15 cellular contexts compared by ENCODE assay signal in the genomic region with DNA sequence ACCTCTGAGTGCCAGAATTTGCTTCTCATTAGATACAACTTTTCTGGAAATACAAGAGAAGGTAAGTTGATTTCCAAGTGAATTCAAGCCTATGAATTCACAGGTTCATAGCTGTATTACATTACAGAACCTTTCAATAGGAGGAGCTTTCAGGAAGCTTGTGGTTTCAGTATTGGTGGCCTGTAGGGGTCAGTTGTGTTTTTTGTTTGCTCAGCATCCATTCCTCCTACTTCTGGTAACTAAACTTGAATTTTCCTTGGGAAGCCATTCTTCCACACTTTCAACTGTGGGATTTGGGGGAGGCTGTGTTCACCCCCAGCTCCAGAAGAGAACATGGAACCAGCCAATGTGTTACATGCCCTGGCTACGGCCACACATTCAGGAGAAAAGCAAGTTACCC. TPM values are rescaled to one million over a fixed set of nuclear protein-coding genes. Genes with fewer than 3 reads are reported as not detected.
DNase-seq lines count a peak whose midpoint lies in the region; TF ChIP-seq lines count a peak whose summit lies in the region.
"Had no signal": no experiment of that assay in that cellular context is flagged by ENCODE, and none has a peak within 500 bp of the region (broad histone marks: within the 10 kb centered on the region; RNA-seq: fewer than 3 reads in every experiment).

No MANE protein-coding gene starts in this region.

- POLR2A ChIA-PET in MCF 10A (lab: Yijun Ruan, JAX), result interaction anchor here (0.5 to 1.9 kb wide), 6 partner anchors 10 to 463 kb away, joined by 3 to 7 read pairs (median 3); no protein-coding TSS in a partner anchor

- H3K27ac Mint-ChIP-seq in MCF 10A (ENCODE audit: low read depth, unreplicated experiment), result no peak overlapping the region
- H3K27ac Mint-ChIP-seq: activated naive CD8-positive, alpha-beta T cell; mesothelial cell of epicardium had no signal

- H3K27ac ChIP-seq in breast epithelium (no peak overlapping the region), dorsolateral prefrontal cortex (no peak overlapping the region), osteoblast (ENCODE audit: low read depth, low read length) (no peak overlapping the region)
- H3K27ac ChIP-seq: pancreas, uterus had no signal

- H3K27me3 ChIP-seq in breast epithelium, result no peaks in the 10 kb centered on the region
- no peaks in the 10 kb centered on the region for H3K27me3 ChIP-seq in dorsolateral prefrontal cortex
- H3K27me3 ChIP-seq in osteoblast (ENCODE audit: insufficient read depth, low read length), result no peaks in the 10 kb centered on the region
- H3K27me3 ChIP-seq: pancreas, uterus had no signal

- no peak for TF ChIP-seq POLR2A in breast epithelium (IDR thresholded peaks at IDR 0.05)
- TF ChIP-seq POLR2A in NB4 (IDR thresholded peaks at IDR 0.05; ENCODE audit: extremely low read depth, insufficient read length), result no peak

- H3K9me3 ChIP-seq in breast epithelium (no peaks in the 10 kb centered on the region), osteoblast (ENCODE audit: low read depth, low read length) (no peaks in the 10 kb centered on the region)
- H3K9me3 ChIP-seq: pancreas, uterus had no signal

- no peak overlapping the region for H3K4me3 ChIP-seq in breast epithelium
- no peak overlapping the region for H3K4me3 ChIP-seq in NB4 (ENCODE audit: low read depth, low read length)
- no peak overlapping the region for H3K4me3 ChIP-seq in choroid plexus epithelial cell (ENCODE audit: low read depth, low read length)
- H3K4me3 ChIP-seq in dorsolateral prefrontal cortex, result no peak overlapping the region
- no peak overlapping the region for H3K4me3 ChIP-seq in osteoblast (ENCODE audit: insufficient read depth, low read length)
- H3K4me3 ChIP-seq: pancreas, uterus had no signal

- H4K20me1 ChIP-seq in osteoblast (ENCODE audit: insufficient read depth, low read length), result peaks cover 3% of the 10 kb centered on the region

- CTCF ChIA-PET in MCF 10A (lab: Yijun Ruan, JAX), result interaction anchor here (0.6 to 1.8 kb wide), 17 partner anchors 9 to 382 kb away, joined by 3 to 8 read pairs (median 3); partner anchors contain the start of gene HBEGF

- no peaks in the 10 kb centered on the region for H3K4me1 ChIP-seq in breast epithelium
- H3K4me1 ChIP-seq in osteoblast (ENCODE audit: insufficient read depth, low read length), result no peaks in the 10 kb centered on the region
- H3K4me1 ChIP-seq: uterus had no signal

- H3K79me2 ChIP-seq in osteoblast (ENCODE audit: insufficient read depth, low read length), result no peaks in the 10 kb centered on the region

- peaks cover 11% of the 10 kb centered on the region for H3K4me1 Mint-ChIP-seq in MCF 10A (ENCODE audit: insufficient read depth, unreplicated experiment)

- no peak overlapping the region for H2AFZ ChIP-seq in osteoblast (ENCODE audit: low read length)

- peaks cover under 1% of the 10 kb centered on the region for H3K36me3 Mint-ChIP-seq in MCF 10A (ENCODE audit: insufficient read depth, unreplicated experiment)
- H3K36me3 Mint-ChIP-seq: activated naive CD8-positive, alpha-beta T cell; mesothelial cell of epicardium had no signal

- no peaks in the 10 kb centered on the region for H3K9me3 Mint-ChIP-seq in MCF 10A (ENCODE audit: unreplicated experiment)
- H3K9me3 Mint-ChIP-seq: mesothelial cell of epicardium had no signal

- H3K4me3 Mint-ChIP-seq in MCF 10A (ENCODE audit: unreplicated experiment), result no peak overlapping the region
- H3K4me3 Mint-ChIP-seq: activated naive CD8-positive, alpha-beta T cell; mesothelial cell of epicardium had no signal

- DNase-seq in MCF 10A (ENCODE audit: unreplicated experiment) (peak; percentile 28), breast epithelium (ENCODE audit: low spot score in 2 of 2) (no peak), NB4 (ENCODE audit: low read depth) (peak; percentile 30), choroid plexus epithelial cell (ENCODE audit: low read depth) (peak; percentile 58), renal cortical epithelial cell (ENCODE audit: low read depth) (peak; percentile 56), dorsolateral prefrontal cortex (no peak), NCI-H774 (lab: John Stamatoyannopoulos, UW) (no peak), osteoblast (ENCODE audit: insufficient read length, low spot score, missing footprints) (no peak)
- DNase-seq: cortex of kidney, NCI-H1694, pancreas, T-helper 9 cell, uterus had no signal

- H3K36me3 ChIP-seq in breast epithelium, result no peaks in the 10 kb centered on the region
- H3K36me3 ChIP-seq in osteoblast (ENCODE audit: insufficient read depth, low read length), result no peaks in the 10 kb centered on the region
- H3K36me3 ChIP-seq: pancreas, uterus had no signal

- no TSS peak for BruUV-seq in MCF 10A (replicated peaks; lab: Mats Ljungman, UMichigan)

- intact Hi-C loops in MCF 10A (cut with micrococcal nuclease) (no loop called here), breast epithelium (cut with DNase I; ENCODE audit: low total_unique reads) (no loop called here), dorsolateral prefrontal cortex (cut with DNase I) (no loop called here)

- H3K27me3 Mint-ChIP-seq in MCF 10A (ENCODE audit: insufficient read depth, unreplicated experiment), result no peaks in the 10 kb centered on the region
- H3K27me3 Mint-ChIP-seq: activated naive CD8-positive, alpha-beta T cell had no signal

- H3K4me2 ChIP-seq in osteoblast (ENCODE audit: insufficient read depth, low read length), result no peak overlapping the region

- TF ChIP-seq CTCF in MCF 10A (IDR thresholded peaks at IDR 0.05; ENCODE audit: unreplicated experiment) (peak; percentile 5), breast epithelium (IDR thresholded peaks at IDR 0.05) (no peak), NB4 (IDR thresholded peaks at IDR 0.05; ENCODE audit: low read depth, low read length) (peak; percentile 8), choroid plexus epithelial cell (conservative IDR thresholded peaks at IDR 0.05; ENCODE audit: low read depth, low read length) (peak; percentile 32), dorsolateral prefrontal cortex (IDR thresholded peaks at IDR 0.05 in 54 of 56, conservative IDR thresholded peaks at IDR 0.05 in 2 of 56; ENCODE audit: low read depth in 1 of 56, partially characterized antibody in 56 of 56) (peak in 15 of 56 donors; percentile 10 to 45 (median 24)), osteoblast (IDR thresholded peaks at IDR 0.05; ENCODE audit: extremely low read depth, low read depth, low read length) (no peak)

RNA-seq across cellular contexts. Expression of gene CYSTM1, which starts 5.6 kb away (rescaled TPM):
- total RNA-seq in MCF 10A (2022) (59.4 and 105 TPM in 2 replicates), breast epithelium (100 to 1,000 TPM in 1 of 3 donors, 10 to 100 TPM in 2; 56.5 to 108 (median 76.0) TPM), renal cortical epithelial cell (27.0 and 30.0 TPM in 2 replicates), dorsolateral prefrontal cortex (100 to 1,000 TPM in 1 of 120 experiments, 10 to 100 TPM in 119; 28.2 to 110 (median 55.2) TPM), osteoblast (24.2 and 27.9 TPM in 2 replicates)

RNA-seq across cellular contexts. Expression of gene IGIP, which starts 43.7 kb away (rescaled TPM):
- total RNA-seq in MCF 10A (2022), result 7.5 and 8.3 TPM in 2 replicates
- 10 to 100 TPM; 19.0 to 23.1 (median 21.8) TPM for total RNA-seq in breast epithelium
- total RNA-seq in renal cortical epithelial cell, result 4.5 and 17.2 TPM in 2 replicates
- total RNA-seq in dorsolateral prefrontal cortex, result 10 to 100 TPM; 44.5 to 79.9 (median 61.8) TPM
- total RNA-seq in osteoblast, result 10.5 and 13.0 TPM in 2 replicates

RNA-seq across cellular contexts. Expression of gene PURA, which starts 55.5 kb away (rescaled TPM):
- total RNA-seq in MCF 10A (2022) (20.1 and 24.6 TPM in 2 replicates), breast epithelium (10 to 100 TPM; 27.9 to 33.8 (median 30.1) TPM), renal cortical epithelial cell (6.1 and 22.4 TPM in 2 replicates), dorsolateral prefrontal cortex (100 to 1,000 TPM in 10 of 120 experiments, 10 to 100 TPM in 110; 69.0 to 107 (median 89.1) TPM), osteoblast (29.7 and 30.1 TPM in 2 replicates)

Comparison
In these comparisons a context has a peak if more than half of its experiments do, and no peak if none do; other contexts are left out.
1. DNase-seq: peak in MCF 10A (single experiment), NB4 (single experiment), choroid plexus epithelial cell (single experiment) and renal cortical epithelial cell (single experiment); none in breast epithelium (0 of 2), dorsolateral prefrontal cortex (0 of 10), NCI-H774 (single experiment) and osteoblast (single experiment).
2. CTCF ChIP-seq: peak in MCF 10A (single experiment), NB4 (single experiment) and choroid plexus epithelial cell (single experiment); none in breast epithelium (0 of 3) and osteoblast (single experiment).